In the genomic region with DNA sequence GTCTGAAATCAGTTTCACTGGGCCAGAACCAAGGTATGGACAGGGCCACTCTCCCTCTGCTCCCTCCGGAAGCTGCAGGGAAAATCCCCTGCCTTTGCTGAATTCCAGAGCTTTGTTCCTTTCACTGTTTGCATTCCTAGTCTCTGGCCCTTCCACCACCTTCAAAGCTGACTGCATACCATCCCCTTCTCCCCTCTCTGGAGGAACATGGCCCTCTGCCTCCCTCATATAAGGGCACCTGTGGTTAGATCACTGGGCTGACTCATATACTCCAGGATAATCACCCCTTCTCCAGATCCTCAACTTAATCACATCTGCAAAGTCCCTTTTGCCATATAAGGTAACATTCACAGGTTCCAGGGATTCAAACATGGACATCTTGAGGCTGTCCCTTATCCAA, we compare ENCODE assay signal across 8 cellular contexts.
DNase-seq lines count a peak whose midpoint lies in the region; ATAC-seq and TF ChIP-seq lines count a peak whose summit lies in the region.
"Not testable (repeated sequence)": the region's sequence is repeated elsewhere in the genome, so short reads cannot be mapped to it uniquely, and the experiment has no call there.

No MANE protein-coding gene starts in this region.

- H3K4me2 ChIP-seq in GM23338; IMR-90 (ENCODE audit: low read depth, low read length): not testable (repeated sequence)
- peak overlapping the region; percentile 18 for H3K4me2 ChIP-seq in neuronal stem cell (ENCODE audit: insufficient read depth, low read length, poor library complexity, severe bottlenecking)

- H3K23ac ChIP-seq in IMR-90 (ENCODE audit: low read depth, low read length); neuronal stem cell (ENCODE audit: low read depth, low read length, poor library complexity): not testable (repeated sequence)

- H3K27ac Mint-ChIP-seq in GM23338: not testable (repeated sequence)

- CTCF ChIA-PET in IMR-90 (lab: Yijun Ruan, JAX): not testable (repeated sequence)

- not testable (repeated sequence) for H4K91ac ChIP-seq in IMR-90 (ENCODE audit: insufficient read depth, low read depth, low read length); neuronal stem cell (ENCODE audit: low read depth, low read length, poor library complexity)

- not testable (repeated sequence) for H3K9me3 ChIP-seq in IMR-90 (ENCODE audit: control insufficient read depth, insufficient read depth, low read length); RWPE2 (ENCODE audit: severe bottlenecking); neuronal stem cell (replicated peaks in 1 of 2; ENCODE audit: control insufficient read depth in 2 of 2, insufficient read depth in 1 of 2, low read depth in 1 of 2, low read length in 2 of 2)

- BruUV-seq in IMR-90 (replicated peaks; lab: Mats Ljungman, UMichigan): not testable (repeated sequence)

- H2AK9ac ChIP-seq in IMR-90 (replicated peaks; ENCODE audit: low read depth, low read length, poor library complexity): not testable (repeated sequence)

- dilution Hi-C loops in IMR-90 (cut with HindIII; ENCODE audit: low sequenced_read_pairs, unreplicated experiment): not testable (repeated sequence)

- H3K27me3 Mint-ChIP-seq in GM23338 (ENCODE audit: insufficient read depth, low read depth, poor library complexity): not testable (repeated sequence)

- not testable (repeated sequence) for H2BK120ac ChIP-seq in IMR-90 (ENCODE audit: low read depth, low read length); neuronal stem cell (ENCODE audit: low read depth, low read length)

- not testable (repeated sequence) for H2AFZ ChIP-seq in GM23338; IMR-90 (replicated peaks; ENCODE audit: low read length, poor library complexity); neuronal stem cell (ENCODE audit: low read length)

- not testable (repeated sequence) for H3K18ac ChIP-seq in IMR-90 (ENCODE audit: low read depth, low read length); neuronal stem cell (ENCODE audit: low read length)

- H3K9ac ChIP-seq in IMR-90 (ENCODE audit: low read depth, low read length); neuronal stem cell (ENCODE audit: low read depth, low read length, poor library complexity): not testable (repeated sequence)

- in situ Hi-C loops in Caki2 (cut with HindIII; ENCODE audit: low pct_unique_long_range_greater_than_20kb, low sequenced_read_pairs); IMR-90 (cut with MboI; ENCODE audit: low sequenced_read_pairs); astrocyte of the spinal cord (cut with HindIII; ENCODE audit: low sequenced_read_pairs): not testable (repeated sequence)

- not testable (repeated sequence) for H2BK15ac ChIP-seq in IMR-90 (ENCODE audit: low read depth, low read length); neuronal stem cell (ENCODE audit: low read length)

- not testable (repeated sequence) for H3K4ac ChIP-seq in IMR-90 (ENCODE audit: low read depth, low read length); neuronal stem cell (ENCODE audit: low read length)

- not testable (repeated sequence) for H2AK5ac ChIP-seq in IMR-90 (ENCODE audit: low read depth, low read length); neuronal stem cell (ENCODE audit: low read depth, low read length)

- intact Hi-C loops in IMR-90 (cut with micrococcal nuclease): not testable (repeated sequence)

- not testable (repeated sequence) for H3K4me3 ChIP-seq in GM23338; IMR-90 (ENCODE audit: insufficient read depth, low read depth, low read length); RWPE2 (ENCODE audit: severe bottlenecking); astrocyte of the spinal cord (ENCODE audit: low read depth, low read length); epithelial cell of proximal tubule (ENCODE audit: low read depth, low read length); neuronal stem cell (ENCODE audit: low read length in 2 of 2)

- DNase-seq in Caki2 (ENCODE audit: low read depth) (peak; percentile 40), GM23338 (ENCODE audit: low spot score) (peak; percentile 37), IMR-90 (peak; percentile 0), astrocyte of the spinal cord (ENCODE audit: low read depth, low spot score) (peak; percentile 17), epithelial cell of proximal tubule (ENCODE audit: low read depth) (peak; percentile 36), kidney glomerular epithelial cell (lab: John Stamatoyannopoulos, UW) (peak; percentile 76)
- not testable (repeated sequence) for DNase-seq in RWPE2 (ENCODE audit: low spot score); neuronal stem cell (ENCODE audit: low spot score)

- H4K5ac ChIP-seq in IMR-90 (ENCODE audit: low read depth, low read length): not testable (repeated sequence)

- no CpG with 5 or more reads among the region's 1 CpG for WGBS in IMR-90 (ENCODE audit: extremely low coverage in 2 of 2, insufficient read length in 1 of 2), 2 experiments
- no CpG with 5 or more reads among the region's 1 CpG for WGBS in neuronal stem cell (ENCODE audit: extremely low coverage in 2 of 2, insufficient read length in 2 of 2, insufficient replicate concordance in 1 of 2), 2 donors

- H4K8ac ChIP-seq in IMR-90 (ENCODE audit: low read depth in 2 of 2, low read length in 2 of 2); neuronal stem cell (ENCODE audit: low read depth, low read length): not testable (repeated sequence)

- not testable (repeated sequence) for TF ChIP-seq RAD21 in IMR-90 (IDR thresholded peaks at IDR 0.05; ENCODE audit: low read length)

- H3K36me3 Mint-ChIP-seq in GM23338 (ENCODE audit: low read depth): not testable (repeated sequence)

- not testable (repeated sequence) for H3K4me1 Mint-ChIP-seq in GM23338

- H3K9me1 ChIP-seq in IMR-90 (ENCODE audit: insufficient read depth, low read length): not testable (repeated sequence)

- not testable (repeated sequence) for H3K9me2 ChIP-seq in GM23338 (ENCODE audit: insufficient read depth)

- not testable (repeated sequence) for H3K4me3 Mint-ChIP-seq in GM23338

- H2BK12ac ChIP-seq in neuronal stem cell (ENCODE audit: low read length): not testable (repeated sequence)

- ATAC-seq in GM23338 (peak; percentile 89), RWPE2 (ENCODE audit: low read depth) (peak; percentile 82)
- ATAC-seq in IMR-90 (ENCODE audit: low read depth): not testable (repeated sequence)

- not testable (repeated sequence) for H3K79me1 ChIP-seq in IMR-90 (ENCODE audit: low read depth in 1 of 2, low read length in 2 of 2); neuronal stem cell (ENCODE audit: low read depth, low read length)

- not testable (repeated sequence) for H3K56ac ChIP-seq in IMR-90 (ENCODE audit: extremely low read depth, insufficient read depth, low read length)

- H4K20me1 ChIP-seq in GM23338 (replicated peaks; ENCODE audit: insufficient read depth); IMR-90 (ENCODE audit: insufficient read depth, low read length): not testable (repeated sequence)

- 0 out of 2 replicates have a peak overlapping the region, but pooled peaks have one; percentile 63 for H3K27ac ChIP-seq in GM23338 (ENCODE audit: low read depth)
- not testable (repeated sequence) for H3K27ac ChIP-seq in IMR-90 (ENCODE audit: insufficient read depth, low read length); RWPE2 (ENCODE audit: poor library complexity, severe bottlenecking); neuronal stem cell (replicated peaks; ENCODE audit: low read length)

- POLR2A ChIA-PET in IMR-90 (lab: Charles Lee; ENCODE audit: unreplicated experiment): not testable (repeated sequence)

- H3K79me2 ChIP-seq in GM23338 (replicated peaks; ENCODE audit: insufficient read depth): not testable (repeated sequence)

- not testable (repeated sequence) for H2BK20ac ChIP-seq in IMR-90 (ENCODE audit: low read depth, low read length)

- H3K9me3 Mint-ChIP-seq in GM23338: not testable (repeated sequence)

- not testable (repeated sequence) for H3F3A ChIP-seq in GM23338 (replicated peaks; ENCODE audit: low read depth)

- not testable (repeated sequence) for H3K14ac ChIP-seq in IMR-90 (replicated peaks; ENCODE audit: low read depth, low read length); neuronal stem cell (ENCODE audit: low read length)

- not testable (repeated sequence) for H2BK5ac ChIP-seq in IMR-90 (ENCODE audit: low read depth, low read length, poor library complexity, severe bottlenecking); neuronal stem cell (ENCODE audit: low read length)

- not testable (repeated sequence) for H3K27me3 ChIP-seq in GM23338 (ENCODE audit: insufficient read depth); IMR-90 (ENCODE audit: control insufficient read depth, insufficient read depth, low read length); RWPE2 (ENCODE audit: insufficient read depth, poor library complexity, severe bottlenecking); neuronal stem cell (ENCODE audit: control insufficient read depth in 3 of 3, insufficient read depth in 3 of 3, low read depth in 1 of 3, low read length in 3 of 3)

- H3K36me3 ChIP-seq in GM23338 (ENCODE audit: insufficient read depth); IMR-90 (ENCODE audit: control insufficient read depth, insufficient read depth, low read length); RWPE2 (ENCODE audit: low read depth); neuronal stem cell (replicated peaks in 1 of 2; ENCODE audit: control insufficient read depth in 2 of 2, insufficient read depth in 2 of 2, low read length in 2 of 2): not testable (repeated sequence)

- TF ChIP-seq POLR2A in IMR-90 (IDR thresholded peaks at IDR 0.05; ENCODE audit: low read depth, low read length): not testable (repeated sequence)

- not testable (repeated sequence) for H3K4me1 ChIP-seq in GM23338 (ENCODE audit: insufficient read depth); IMR-90 (ENCODE audit: control insufficient read depth, insufficient read depth, low read length); RWPE2 (ENCODE audit: insufficient read depth, poor library complexity, severe bottlenecking); neuronal stem cell (ENCODE audit: control insufficient read depth in 2 of 2, insufficient read depth in 1 of 2, low read depth in 1 of 2, low read length in 2 of 2)

- TF ChIP-seq CTCF in GM23338 (conservative IDR thresholded peaks at IDR 0.05; ENCODE audit: low read depth in 2 of 2); IMR-90 (conservative IDR thresholded peaks at IDR 0.05; ENCODE audit: low read depth, low read length); RWPE2 (IDR thresholded peaks at IDR 0.05; ENCODE audit: poor library complexity, severe bottlenecking); astrocyte of the spinal cord (IDR thresholded peaks at IDR 0.05; ENCODE audit: low read depth, low read length); epithelial cell of proximal tubule (conservative IDR thresholded peaks at IDR 0.05; ENCODE audit: low read depth, low read length): not testable (repeated sequence)
